ENCODE assay signal across 8 cellular contexts in the genomic region with DNA sequence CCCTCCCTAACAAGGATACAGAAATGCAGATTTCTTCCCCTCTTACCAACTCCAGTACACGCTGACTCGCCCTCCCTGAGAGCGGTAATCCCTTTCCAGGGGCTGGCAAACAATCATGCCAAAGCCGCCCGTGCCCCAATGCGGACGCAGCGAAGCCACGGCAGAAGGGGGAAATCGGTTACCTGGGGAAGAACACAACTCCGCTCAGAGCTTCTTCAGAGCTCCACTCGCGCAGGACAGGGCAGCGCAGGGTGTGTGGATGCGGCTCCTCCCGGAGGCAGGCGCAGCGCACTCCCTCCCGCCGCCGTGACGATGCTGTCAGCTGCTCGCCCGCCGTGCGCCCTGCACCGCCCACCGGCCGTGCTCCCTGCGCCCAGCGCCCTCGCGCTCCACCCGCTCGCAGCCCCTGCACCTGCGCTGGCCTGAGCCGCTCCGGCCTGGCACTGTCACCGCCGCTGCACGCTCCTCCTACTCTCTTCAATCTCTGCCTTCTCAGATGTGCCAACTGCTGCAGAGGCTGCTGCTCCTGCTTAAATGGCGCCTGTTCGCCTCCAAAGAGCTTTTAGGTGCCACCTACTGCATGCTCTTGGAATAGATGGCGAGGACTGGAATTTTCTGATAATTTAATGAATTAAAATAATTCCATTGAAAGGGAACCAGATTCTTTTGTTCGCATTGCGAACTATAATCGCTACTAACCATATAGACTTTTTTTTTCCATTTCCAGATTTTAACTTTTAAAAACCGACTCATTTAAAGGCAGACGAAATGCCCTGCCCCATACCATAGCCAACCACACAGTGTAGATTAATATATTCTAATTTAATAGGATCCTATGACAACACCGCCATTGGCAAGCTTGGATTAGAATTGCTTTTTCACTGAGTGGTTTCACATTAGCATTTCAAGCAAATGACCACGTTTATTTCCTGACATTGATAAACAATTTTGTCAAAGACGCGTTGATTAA. TPM values are rescaled to one million over a fixed set of nuclear protein-coding genes. Genes with fewer than 3 reads are reported as not detected.
DNase-seq lines count a peak whose midpoint lies in the region; ATAC-seq and TF ChIP-seq lines count a peak whose summit lies in the region.

A gene with protein sequence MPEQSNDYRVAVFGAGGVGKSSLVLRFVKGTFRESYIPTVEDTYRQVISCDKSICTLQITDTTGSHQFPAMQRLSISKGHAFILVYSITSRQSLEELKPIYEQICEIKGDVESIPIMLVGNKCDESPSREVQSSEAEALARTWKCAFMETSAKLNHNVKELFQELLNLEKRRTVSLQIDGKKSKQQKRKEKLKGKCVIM (minus strand): TSS at position 255 of the 970 bp plus-strand sequence. CDS start 28,997 bp downstream, outside the sequence.

- H3K27ac Mint-ChIP-seq in activated CD8-positive, alpha-beta T cell treated with anti-CD3 and anti-CD28 coated beads, Interleukin-2, amount 10 ng/mL, durations not matched to agents 7 days and 5 days, result no peak within 1 kb of the TSS
- H3K27ac Mint-ChIP-seq in naive thymus-derived CD8-positive, alpha-beta T cell, result no peak within 1 kb of the TSS

- H3K36me3 Mint-ChIP-seq in activated CD8-positive, alpha-beta T cell treated with anti-CD3 and anti-CD28 coated beads, Interleukin-2, amount 10 ng/mL, durations not matched to agents 7 days and 5 days (ENCODE audit: low read depth), result no peaks in the 10 kb centered on the region
- H3K36me3 Mint-ChIP-seq in naive thymus-derived CD8-positive, alpha-beta T cell, result peaks cover 0 to 3% (median 0%) of the 10 kb centered on the region in 3 donors

- H3K9me3 Mint-ChIP-seq in activated CD8-positive, alpha-beta T cell treated with anti-CD3 and anti-CD28 coated beads, Interleukin-2, amount 10 ng/mL, durations not matched to agents 7 days and 5 days (ENCODE audit: insufficient read depth), result no peaks in the 10 kb centered on the region
- no peaks in the 10 kb centered on the region for H3K9me3 Mint-ChIP-seq in naive thymus-derived CD8-positive, alpha-beta T cell

- peak within 1 kb of the TSS; percentile 52 for H3K27ac ChIP-seq in 22Rv1
- no peak within 1 kb of the TSS for H3K27ac ChIP-seq in upper lobe of left lung

- no peaks in the 10 kb centered on the region for H3K36me3 ChIP-seq in upper lobe of left lung

- CTCF ChIA-PET in activated CD8-positive, alpha-beta T cell treated with anti-CD3 and anti-CD28 coated beads, Interleukin-2, amount 10 ng/mL, durations not matched to agents 7 days and 5 days (lab: Charles Lee), result no interaction called here

- no peak for TF ChIP-seq POLR2A in upper lobe of left lung (IDR thresholded peaks at IDR 0.05)

- H3K4me3 ChIP-seq in GM12865 (ENCODE audit: low read depth, low read length) (no peak within 1 kb of the TSS; the same call in 1 of the 2 replicates), upper lobe of left lung (peak within 1 kb of the TSS in 3 of 4 donors; percentile 30 to 49 (median 45))

- H3K27me3 Mint-ChIP-seq in activated CD8-positive, alpha-beta T cell treated with anti-CD3 and anti-CD28 coated beads, Interleukin-2, amount 10 ng/mL, durations not matched to agents 7 days and 5 days (ENCODE audit: low read depth), result peaks cover 45% of the 10 kb centered on the region
- peaks cover 38 to 77% (median 50%) of the 10 kb centered on the region in 5 donors for H3K27me3 Mint-ChIP-seq in naive thymus-derived CD8-positive, alpha-beta T cell

- TF ChIP-seq CTCF in 22Rv1 (IDR thresholded peaks at IDR 0.05) (peak; percentile 84), GM12865 (IDR thresholded peaks at IDR 0.05; ENCODE audit: insufficient read depth, low read depth, low read length, missing control alignments) (no peak), upper lobe of left lung (IDR thresholded peaks at IDR 0.05) (peak in 3 of 6 experiments; percentile 13 to 44 (median 42))

- H3K4me1 Mint-ChIP-seq in activated CD8-positive, alpha-beta T cell treated with anti-CD3 and anti-CD28 coated beads, Interleukin-2, amount 10 ng/mL, durations not matched to agents 7 days and 5 days (ENCODE audit: low read depth), result peaks cover 2% of the 10 kb centered on the region
- H3K4me1 Mint-ChIP-seq in naive thymus-derived CD8-positive, alpha-beta T cell, result peaks cover 1 to 15% (median 11%) of the 10 kb centered on the region in 4 donors

- no peak for TF ChIP-seq EP300 in upper lobe of left lung (IDR thresholded peaks at IDR 0.05)

- peak within 1 kb of the TSS; percentile 39 for H3K4me3 Mint-ChIP-seq in activated CD8-positive, alpha-beta T cell treated with anti-CD3 and anti-CD28 coated beads, Interleukin-2, amount 10 ng/mL, durations not matched to agents 7 days and 5 days
- peak within 1 kb of the TSS in 9 of 10 donors; percentile 22 to 68 (median 57) for H3K4me3 Mint-ChIP-seq in naive thymus-derived CD8-positive, alpha-beta T cell

- peaks cover 0 to 13% (median 8%) of the 10 kb centered on the region in 4 donors for H3K4me1 ChIP-seq in upper lobe of left lung

- no peaks in the 10 kb centered on the region for H3K9me3 ChIP-seq in upper lobe of left lung

- POLR2A ChIA-PET in activated CD8-positive, alpha-beta T cell treated with anti-CD3 and anti-CD28 coated beads, Interleukin-2, amount 10 ng/mL, durations not matched to agents 7 days and 5 days (lab: Charles Lee), result no interaction called here
- POLR2A ChIA-PET in naive thymus-derived CD8-positive, alpha-beta T cell (lab: Charles Lee), result no interaction called here

- peak; percentile 63 for ATAC-seq in activated CD8-positive, alpha-beta T cell treated with anti-CD3 and anti-CD28 coated beads, Interleukin-2, amount 10 ng/mL, durations not matched to agents 7 days and 5 days
- peak in 1 of 2 donors; percentile 16 for ATAC-seq in naive thymus-derived CD8-positive, alpha-beta T cell
- ATAC-seq in upper lobe of left lung (ENCODE audit: low FRiP score in 2 of 2), result peak; percentile 88 to 90

- WGBS in upper lobe of left lung, 2 donors, result 10 to 19% methylated on average over 15 to 37 of the region's 53 CpGs

- DNase-seq in GM12865 (ENCODE audit: low read depth) (peak; percentile 24), NCI-H146 (lab: John Stamatoyannopoulos, UW) (peak; percentile 92), fibroblast of the conjunctiva (ENCODE audit: low read depth) (peak; percentile 27), upper lobe of left lung (peak; percentile 66 to 92), MV-4-11 (lab: John Stamatoyannopoulos, UW) (no peak)
- DNase-seq in activated CD8-positive, alpha-beta T cell treated with anti-CD3 and anti-CD28 coated beads, Interleukin-2, amount 10 ng/mL, durations not matched to agents 7 days and 5 days, result no peak
- DNase-seq in naive thymus-derived CD8-positive, alpha-beta T cell, result no peak

- peaks cover 0 to 8% (median 3%) of the 10 kb centered on the region in 4 donors for H3K27me3 ChIP-seq in upper lobe of left lung

RNA-seq across cellular contexts. Expression of the gene that starts here (rescaled TPM):
- total RNA-seq in activated CD8-positive, alpha-beta T cell treated with anti-CD3 and anti-CD28 coated beads, Interleukin-2, amount 10 ng/mL, durations not matched to agents 7 days and 5 days, result not detected
- not detected for total RNA-seq in naive thymus-derived CD8-positive, alpha-beta T cell
- not detected for polyA plus RNA-seq in naive thymus-derived CD8-positive, alpha-beta T cell
- under 1 TPM in 2 of 6 donors, not detected in 4; 0.14 to 0.34 TPM for total RNA-seq in upper lobe of left lung

Comparison
In these comparisons a context has a peak if more than half of its experiments do, and no peak if none do; other contexts are left out.
1. Peak in ATAC-seq in activated CD8-positive, alpha-beta T cell treated with anti-CD3 and anti-CD28 coated beads, Interleukin-2, amount 10 ng/mL, durations not matched to agents 7 days and 5 days; RNA of the gene not detected or under 1 TPM.
2. Peak in DNase-seq, ATAC-seq and H3K4me3 ChIP-seq in upper lobe of left lung; RNA of the gene not detected or under 1 TPM.
3. DNase-seq: peak in GM12865 (single experiment), NCI-H146 (single experiment) and fibroblast of the conjunctiva (single experiment); none in activated CD8-positive, alpha-beta T cell treated with anti-CD3 and anti-CD28 coated beads, Interleukin-2, amount 10 ng/mL, durations not matched to agents 7 days and 5 days (single experiment), naive thymus-derived CD8-positive, alpha-beta T cell (0 of 10) and MV-4-11 (single experiment).